8 cellular contexts compared by ENCODE assay signal in genomic region chr18:13562494-13563029, GRCh38.
DNase-seq lines count a peak whose midpoint lies in the region; ATAC-seq and TF ChIP-seq lines count a peak whose summit lies in the region.

No MANE protein-coding gene starts in this region.

- H3K27ac ChIP-seq in testis (peak overlapping the region in 1 of 2 donors; percentile 25), foreskin keratinocyte (no peak overlapping the region)

- TF ChIP-seq CTCF in nephron (IDR thresholded peaks at IDR 0.05; ENCODE audit: unreplicated experiment in 3 of 3) (no peak), testis (IDR thresholded peaks at IDR 0.05) (no peak), WTC11 (IDR thresholded peaks at IDR 0.05) (no peak), foreskin keratinocyte (conservative IDR thresholded peaks at IDR 0.05) (no peak)

- H3K4me3 Mint-ChIP-seq in nephron (no peak overlapping the region), WTC11 (no peak overlapping the region)

- no peaks in the 10 kb centered on the region for H3K36me3 ChIP-seq in testis (ENCODE audit: low read depth, missing control alignments)

- H3K4me3 ChIP-seq in testis = no peak overlapping the region

- H3K36me3 Mint-ChIP-seq in nephron (ENCODE audit: low read depth) (no peaks in the 10 kb centered on the region), WTC11 (no peaks in the 10 kb centered on the region)

- ATAC-seq in GM19328 (IDR thresholded peaks at IDR 0.05; ENCODE audit: unreplicated experiment) = peak; percentile 53
- ATAC-seq in HG03196 (IDR thresholded peaks at IDR 0.05; ENCODE audit: unreplicated experiment) = peak; percentile 55
- no peak for ATAC-seq in WTC11
- ATAC-seq in foreskin keratinocyte = no peak

- H3K9me3 Mint-ChIP-seq in nephron (no peaks in the 10 kb centered on the region), WTC11 (no peaks in the 10 kb centered on the region)

- H3K27ac Mint-ChIP-seq in nephron = peak overlapping the region in 2 of 3 experiments; percentile 9 to 33
- H3K27ac Mint-ChIP-seq in WTC11 = no peak overlapping the region

- H3K4me1 ChIP-seq in testis = no peaks in the 10 kb centered on the region
- no peaks in the 10 kb centered on the region for H3K4me1 ChIP-seq in foreskin keratinocyte

- no peaks in the 10 kb centered on the region for H3K27me3 Mint-ChIP-seq in nephron (ENCODE audit: low read depth)
- no peaks in the 10 kb centered on the region for H3K27me3 Mint-ChIP-seq in WTC11 (ENCODE audit: low read depth)

- CTCF ChIA-PET in WTC11 (lab: Charles Lee) = interaction anchor here (0.5 kb wide), 1 partner anchor 16 kb away, joined by 3 read pairs; no protein-coding TSS in a partner anchor

- DNase-seq in activated CD8-positive, alpha-beta memory T cell treated with anti-CD3 and anti-CD28 coated beads for 48 hours (ENCODE audit: low read depth in 2 of 3, low spot score in 2 of 3) = peak in 2 of 3 experiments; percentile 67 to 73
- DNase-seq in testis = no peak
- DNase-seq in WTC11 (ENCODE audit: low spot score) = no peak
- DNase-seq in foreskin keratinocyte = no peak
- DNase-seq in OCI-M2 (lab: John Stamatoyannopoulos, UW; ENCODE audit: unreplicated experiment) = no peak

- no peak for TF ChIP-seq POLR2A in testis (IDR thresholded peaks at IDR 0.05)

- intact Hi-C loops in testis (cut with DNase I; ENCODE audit: low total_unique reads) = no loop called here

- H3K4me1 Mint-ChIP-seq in nephron = peaks cover 32% of the 10 kb centered on the region
- H3K4me1 Mint-ChIP-seq in WTC11 = peaks cover 13% of the 10 kb centered on the region

- POLR2A ChIA-PET in WTC11 (lab: Charles Lee) = no interaction called here

- 67 to 70% methylated on average over 11 of the region's 11 CpGs for WGBS in testis, 2 donors

- H3K9me3 ChIP-seq in testis = no peaks in the 10 kb centered on the region

- H3K27me3 ChIP-seq in testis (no peaks in the 10 kb centered on the region), foreskin keratinocyte (no peaks in the 10 kb centered on the region)

TF ChIP-seq in WTC11, 78 proteins besides CTCF, POLR2A, EP300 and RAD21:
- TF ChIP-seq ZNF219 (CRISPR knock-in tag; IDR thresholded peaks at IDR 0.05; ENCODE audit: borderline replicate concordance) (no peak), RELA (CRISPR knock-in tag; IDR thresholded peaks at IDR 0.05; ENCODE audit: borderline replicate concordance) (no peak), E2F1 (CRISPR knock-in tag; IDR thresholded peaks at IDR 0.05) (no peak), NR1H2 (CRISPR knock-in tag; IDR thresholded peaks at IDR 0.05) (no peak), TP53 (CRISPR knock-in tag; IDR thresholded peaks at IDR 0.05) (no peak), NFYB (CRISPR knock-in tag; conservative IDR thresholded peaks at IDR 0.05; ENCODE audit: low read depth) (no peak), JAZF1 (CRISPR knock-in tag; IDR thresholded peaks at IDR 0.05) (no peak), PRDM15 (CRISPR knock-in tag; IDR thresholded peaks at IDR 0.05) (no peak), SMAD3 (CRISPR knock-in tag; IDR thresholded peaks at IDR 0.05; ENCODE audit: borderline replicate concordance) (no peak), GTF2I (CRISPR knock-in tag; conservative IDR thresholded peaks at IDR 0.05) (no peak), ERG (CRISPR knock-in tag; IDR thresholded peaks at IDR 0.05) (no peak), NFE2L1 (CRISPR knock-in tag; IDR thresholded peaks at IDR 0.05) (no peak)

Comparison
In these comparisons a context has a peak if more than half of its experiments do, and no peak if none do; other contexts are left out.
1. ATAC-seq: peak in GM19328 (single experiment) and HG03196 (single experiment); none in WTC11 (single experiment) and foreskin keratinocyte (single experiment).
2. DNase-seq: peak in activated CD8-positive, alpha-beta memory T cell treated with anti-CD3 and anti-CD28 coated beads for 48 hours (2 of 3); none in testis (single experiment), WTC11 (single experiment), foreskin keratinocyte (0 of 2) and OCI-M2 (single experiment).